Comparison of ENCODE assay signal across 2 cellular contexts in genomic region chr6:63516186-63516944, GRCh38.
TF ChIP-seq lines count a peak whose summit lies in the region.

No MANE protein-coding gene starts in this region.

TF ChIP-seq in HCT116, 20 proteins besides CTCF, POLR2A, EP300 and RAD21:
- TF ChIP-seq CBX3 (IDR thresholded peaks at IDR 0.05; ENCODE audit: low read depth), result no peak; the same call in none of the 2 replicates
- TF ChIP-seq SRF (IDR thresholded peaks at IDR 0.05; ENCODE audit: low read depth), result peak; percentile 73; the same call in 1 of the 2 replicates
- TF ChIP-seq EZH2phosphoT487 (IDR thresholded peaks at IDR 0.05; ENCODE audit: borderline replicate concordance), result no peak
- peak; percentile 89 for TF ChIP-seq TCF7L2 (IDR thresholded peaks at IDR 0.05; ENCODE audit: borderline replicate concordance, extremely low read depth, insufficient read depth, insufficient read length)
- TF ChIP-seq FOSL1 (IDR thresholded peaks at IDR 0.05; ENCODE audit: low read depth), result peak; percentile 94
- peak; percentile 47; the same call in 1 of the 2 replicates for TF ChIP-seq EGR1 (IDR thresholded peaks at IDR 0.05; ENCODE audit: low read depth)
- TF ChIP-seq YY1 (IDR thresholded peaks at IDR 0.05; ENCODE audit: extremely low read depth, insufficient replicate concordance, low read depth, low read length), result peak; percentile 39
- TF ChIP-seq MAX (IDR thresholded peaks at IDR 0.05), result peak; percentile 59; the same call in 1 of the 2 replicates
- TF ChIP-seq EZH2 (IDR thresholded peaks at IDR 0.05), result no peak
- TF ChIP-seq ZFX (IDR thresholded peaks at IDR 0.05), result no peak
- TF ChIP-seq CEBPB (IDR thresholded peaks at IDR 0.05; ENCODE audit: low read depth), result peak; percentile 86
- TF ChIP-seq SIN3A (IDR thresholded peaks at IDR 0.05; ENCODE audit: low read depth), result peak; percentile 66; the same call in 1 of the 2 replicates
- no peak for TF ChIP-seq REST (IDR thresholded peaks at IDR 0.05; ENCODE audit: low read depth)
- peak; percentile 30 for TF ChIP-seq ZBTB33 (IDR thresholded peaks at IDR 0.05; ENCODE audit: extremely low read depth, insufficient replicate concordance, low read length)
- TF ChIP-seq POLR2AphosphoS5 (IDR thresholded peaks at IDR 0.05; ENCODE audit: low read depth, low read length), result peak; percentile 58; the same call in 1 of the 2 replicates
- TF ChIP-seq JUND (IDR thresholded peaks at IDR 0.05), result peak; percentile 98
- no peak for TF ChIP-seq ZNF274 (IDR thresholded peaks at IDR 0.05; ENCODE audit: low read depth, low read length)
- no peak; the same call in 1 of the 2 replicates for TF ChIP-seq ELF1 (IDR thresholded peaks at IDR 0.05; ENCODE audit: borderline replicate concordance, low read depth)
- TF ChIP-seq ATF3 (IDR thresholded peaks at IDR 0.05), result no peak
- peak; percentile 95 for TF ChIP-seq SP1 (IDR thresholded peaks at IDR 0.05; ENCODE audit: low read depth)
TF ChIP-seq in HCT116: peak in this region for 12.

TF ChIP-seq in GM12878, 131 proteins besides CTCF, POLR2A, EP300 and RAD21:
- TF ChIP-seq FOXK2 (IDR thresholded peaks at IDR 0.05) (0 out of 2 replicates have a peak, but pooled peaks have one; percentile 24), STAT3 (IDR thresholded peaks at IDR 0.05; ENCODE audit: low read depth, low read length) (no peak)
